9 cellular contexts compared by ENCODE assay signal in genomic region chr5:66174338-66174737, GRCh38. TPM values are rescaled to one million over a fixed set of nuclear protein-coding genes. Genes with fewer than 3 reads are reported as not detected.
A peak's percentile ranks its signal among the peaks of the same experiment; 100 is the strongest.
DNase-seq lines count a peak whose midpoint lies in the region; ATAC-seq, FAIRE-seq and TF ChIP-seq lines count a peak whose summit lies in the region.
"Had no signal": no experiment of that assay in that cellular context is flagged by ENCODE, and none has a peak within 500 bp of the region (broad histone marks: within the 10 kb centered on the region; RNA-seq: fewer than 3 reads in every experiment).

No MANE protein-coding gene starts in this region.

- DNase-seq in NAMALWA (ENCODE audit: low spot score), result peak; percentile 45
- DNase-seq in choroid plexus epithelial cell (ENCODE audit: low read depth), result peak; percentile 75
- DNase-seq in neural crest cell (ENCODE audit: low read depth, low spot score), result no peak
- DNase-seq in NCI-H187 (lab: John Stamatoyannopoulos, UW), result no peak
- no peak for DNase-seq in D341Med (ENCODE audit: low spot score)
- DNase-seq in T-helper 17 cell, result no peak
- DNase-seq: right cardiac atrium had no signal

- no peak overlapping the region for H3K27ac Mint-ChIP-seq in neural crest cell (ENCODE audit: unreplicated experiment)
- H3K27ac Mint-ChIP-seq in T-helper 17 cell, result no peak overlapping the region

- no peaks in the 10 kb centered on the region for H3K9me3 ChIP-seq in T-helper 17 cell (ENCODE audit: control insufficient read depth, low read length, poor library complexity, severe bottlenecking)

- no peak for ATAC-seq in GM21717 (IDR thresholded peaks at IDR 0.05; ENCODE audit: unreplicated experiment)
- ATAC-seq in T-helper 17 cell, result no peak
- ATAC-seq: right cardiac atrium had no signal

- FAIRE-seq in G401.6 (lab: Jason Lieb, UNC), result peak; percentile 28

- peaks cover 21% of the 10 kb centered on the region for H3K36me3 Mint-ChIP-seq in neural crest cell (ENCODE audit: low read depth)
- peaks cover 14% of the 10 kb centered on the region for H3K36me3 Mint-ChIP-seq in T-helper 17 cell (ENCODE audit: low read depth)

- H3K27me3 Mint-ChIP-seq in neural crest cell (ENCODE audit: low read depth), result no peaks in the 10 kb centered on the region
- no peaks in the 10 kb centered on the region for H3K27me3 Mint-ChIP-seq in T-helper 17 cell

- TF ChIP-seq CTCF in choroid plexus epithelial cell (conservative IDR thresholded peaks at IDR 0.05; ENCODE audit: low read depth, low read length) (peak; percentile 58), neural crest cell (conservative IDR thresholded peaks at IDR 0.05) (peak; percentile 62)

- no peaks in the 10 kb centered on the region for H3K4me1 Mint-ChIP-seq in neural crest cell
- peaks cover 16% of the 10 kb centered on the region for H3K4me1 Mint-ChIP-seq in T-helper 17 cell

- H3K4me3 ChIP-seq in choroid plexus epithelial cell (ENCODE audit: low read depth, low read length), result no peak overlapping the region

- no peak overlapping the region for H3K4me3 Mint-ChIP-seq in neural crest cell
- H3K4me3 Mint-ChIP-seq in T-helper 17 cell, result no peak overlapping the region

- H3K9me3 Mint-ChIP-seq in neural crest cell, result no peaks in the 10 kb centered on the region

RNA-seq across cellular contexts. Expression of gene SREK1, which starts 30.2 kb away (rescaled TPM):
- total RNA-seq in neural crest cell, result 91.1 and 92.0 TPM in 2 replicates
- total RNA-seq in T-helper 17 cell, result 100 to 1,000 TPM; 151 to 154 TPM

Comparison
In these comparisons a context has a peak if more than half of its experiments do, and no peak if none do; other contexts are left out.
1. DNase-seq: peak in NAMALWA (single experiment) and choroid plexus epithelial cell (single experiment); none in neural crest cell (single experiment), NCI-H187 (0 of 2), D341Med (single experiment) and T-helper 17 cell (0 of 3).